In genomic region chr6:39189915-39190544, GRCh38 we compare ENCODE assay signal across 9 cellular contexts. TPM values are rescaled to one million over a fixed set of nuclear protein-coding genes. Genes with fewer than 3 reads are reported as not detected.
DNase-seq lines count a peak whose midpoint lies in the region; ATAC-seq and TF ChIP-seq lines count a peak whose summit lies in the region.
"Had no signal": no experiment of that assay in that cellular context is flagged by ENCODE, and none has a peak within 500 bp of the region (broad histone marks: within the 10 kb centered on the region; RNA-seq: fewer than 3 reads in every experiment).

No MANE protein-coding gene starts in this region.

- DNase-seq in head of caudate nucleus, result peak in 39 of 42 donors; percentile 15 to 71 (median 50)
- peak; percentile 74 for DNase-seq in sciatic nerve (ENCODE audit: low spot score)
- DNase-seq in effector memory CD8-positive, alpha-beta T cell, result no peak

- TF ChIP-seq CTCF in DOHH2 (IDR thresholded peaks at IDR 0.05; ENCODE audit: low read depth, low read length, poor library complexity, severe bottlenecking), result peak; percentile 63

- H3K4me3 Mint-ChIP-seq in effector memory CD8-positive, alpha-beta T cell, result no peak overlapping the region

- no peaks in the 10 kb centered on the region for H3K79me2 ChIP-seq in DOHH2 (ENCODE audit: control insufficient read depth, low read length)

- no peaks in the 10 kb centered on the region for H3F3A ChIP-seq in DOHH2 (ENCODE audit: control insufficient read depth, insufficient read depth)

- no peaks in the 10 kb centered on the region for H3K4me1 ChIP-seq in DOHH2 (ENCODE audit: control insufficient read depth, low read length)
- H3K4me1 ChIP-seq: gastrocnemius medialis had no signal

- ATAC-seq in HG02642 (IDR thresholded peaks at IDR 0.05; ENCODE audit: poor library complexity, unreplicated experiment), result peak; percentile 50
- ATAC-seq in SK-N-SH treated with all-trans-retinoic acid at 6 μM for 48 hours, result peak; percentile 32; the same call in 1 of the 3 replicates
- ATAC-seq in sciatic nerve, result peak; percentile 79
- ATAC-seq in HG03280 (IDR thresholded peaks at IDR 0.05; ENCODE audit: unreplicated experiment), result no peak
- no peak for ATAC-seq in GM18870 (IDR thresholded peaks at IDR 0.05; ENCODE audit: unreplicated experiment)
- no peak for ATAC-seq in effector memory CD8-positive, alpha-beta T cell (replicated peaks)

- H3K4me2 ChIP-seq in DOHH2 (ENCODE audit: low read length), result no peak overlapping the region

- H3K27ac Mint-ChIP-seq in effector memory CD8-positive, alpha-beta T cell, result no peak overlapping the region

- intact Hi-C loops in head of caudate nucleus (cut with DNase I) (no loop called here), sciatic nerve (cut with DNase I) (loop anchor here (5.0 kb wide), 1 partner anchor 37 kb away; the partner anchor contains the start of gene KCNK5)

- no peak overlapping the region for H3K4me3 ChIP-seq in DOHH2 (ENCODE audit: low read length)
- H3K4me3 ChIP-seq: gastrocnemius medialis had no signal

- no peaks in the 10 kb centered on the region for H3K27me3 Mint-ChIP-seq in effector memory CD8-positive, alpha-beta T cell

- no peaks in the 10 kb centered on the region for H3K9me2 ChIP-seq in DOHH2 (replicated peaks; ENCODE audit: control insufficient read depth, low read length)

- H3K4me1 Mint-ChIP-seq in effector memory CD8-positive, alpha-beta T cell (ENCODE audit: low read depth in 2 of 2), result peaks cover 4 to 6% of the 10 kb centered on the region in 2 donors

- no peaks in the 10 kb centered on the region for H4K20me1 ChIP-seq in DOHH2 (ENCODE audit: control insufficient read depth, insufficient read depth, low read depth, low read length)

- no peaks in the 10 kb centered on the region for H3K9me3 Mint-ChIP-seq in effector memory CD8-positive, alpha-beta T cell

- H3K27me3 ChIP-seq in DOHH2 (ENCODE audit: control insufficient read depth, low read length), result no peaks in the 10 kb centered on the region
- H3K27me3 ChIP-seq: gastrocnemius medialis had no signal

- no peaks in the 10 kb centered on the region for H3K36me3 ChIP-seq in DOHH2 (ENCODE audit: control insufficient read depth, low read length)
- H3K36me3 ChIP-seq: gastrocnemius medialis had no signal

- H3K27ac ChIP-seq in DOHH2 (ENCODE audit: low read depth, low read length), result no peak overlapping the region
- H3K27ac ChIP-seq: gastrocnemius medialis had no signal

- H3K9me3 ChIP-seq in DOHH2 (ENCODE audit: control insufficient read depth, insufficient read depth, low read length), result no peaks in the 10 kb centered on the region
- H3K9me3 ChIP-seq: gastrocnemius medialis had no signal

- peaks cover 4% of the 10 kb centered on the region for H3K36me3 Mint-ChIP-seq in effector memory CD8-positive, alpha-beta T cell (ENCODE audit: insufficient read depth)

TF ChIP-seq in SK-N-SH treated with all-trans-retinoic acid at 6 μM for 48 hours, 23 proteins besides CTCF, POLR2A, EP300 and RAD21:
- TF ChIP-seq ZNF565 (CRISPR knock-in tag; conservative IDR thresholded peaks at IDR 0.05; ENCODE audit: low read depth) (no peak), ZNF8 (CRISPR knock-in tag; IDR thresholded peaks at IDR 0.05) (no peak), TOX (CRISPR knock-in tag; IDR thresholded peaks at IDR 0.05; ENCODE audit: borderline replicate concordance) (no peak), ARNTL (CRISPR knock-in tag; IDR thresholded peaks at IDR 0.05; ENCODE audit: borderline replicate concordance, low read depth) (no peak), ESRRG (CRISPR knock-in tag; IDR thresholded peaks at IDR 0.05) (no peak), ZFP30 (CRISPR knock-in tag; IDR thresholded peaks at IDR 0.05) (no peak), CREB5 (CRISPR knock-in tag; IDR thresholded peaks at IDR 0.05; ENCODE audit: low read depth) (no peak), CSRNP3 (CRISPR knock-in tag; IDR thresholded peaks at IDR 0.05) (no peak), ZFP3 (CRISPR knock-in tag; IDR thresholded peaks at IDR 0.05) (no peak), ZNF70 (CRISPR knock-in tag; IDR thresholded peaks at IDR 0.05) (no peak), CSDC2 (CRISPR knock-in tag; IDR thresholded peaks at IDR 0.05) (no peak), BACH2 (CRISPR knock-in tag; IDR thresholded peaks at IDR 0.05; ENCODE audit: borderline replicate concordance) (no peak), POU6F1 (CRISPR knock-in tag; IDR thresholded peaks at IDR 0.05; ENCODE audit: borderline replicate concordance, low read depth) (no peak)

RNA-seq across cellular contexts. Expression of gene KCNK5, which starts 39.2 kb away (rescaled TPM):
- 15.6 TPM for total RNA-seq in sciatic nerve

Comparison
In these comparisons a context has a peak if more than half of its experiments do, and no peak if none do; other contexts are left out.
1. ATAC-seq: peak in HG02642 (single experiment), SK-N-SH treated with all-trans-retinoic acid at 6 μM for 48 hours (single experiment) and sciatic nerve (single experiment); none in HG03280 (single experiment), GM18870 (single experiment) and effector memory CD8-positive, alpha-beta T cell (single experiment).
2. DNase-seq: peak in head of caudate nucleus (39 of 42) and sciatic nerve (single experiment); none in effector memory CD8-positive, alpha-beta T cell (0 of 3).